Comparison of ENCODE assay signal across 11 cellular contexts in genomic region chr16:4514606-4515005, GRCh38. TPM values are rescaled to one million over a fixed set of nuclear protein-coding genes. Genes with fewer than 3 reads are reported as not detected.
DNase-seq lines count a peak whose midpoint lies in the region; ATAC-seq and TF ChIP-seq lines count a peak whose summit lies in the region.
"Had no signal": no experiment of that assay in that cellular context is flagged by ENCODE, and none has a peak within 500 bp of the region (broad histone marks: within the 10 kb centered on the region; RNA-seq: fewer than 3 reads in every experiment).

No MANE protein-coding gene starts in this region.

- no peaks in the 10 kb centered on the region for H3K9me3 ChIP-seq in uterus

- no peak for ATAC-seq in Right ventricle myocardium superior (ENCODE audit: poor library complexity)
- peak in 1 of 2 donors; percentile 31 for ATAC-seq in naive thymus-derived CD8-positive, alpha-beta T cell
- no peak for ATAC-seq in GM19324 (IDR thresholded peaks at IDR 0.05; ENCODE audit: low FRiP score, unreplicated experiment)
- no peak for ATAC-seq in GM19328 (IDR thresholded peaks at IDR 0.05; ENCODE audit: unreplicated experiment)

- H3K36me3 ChIP-seq in uterus = no peaks in the 10 kb centered on the region

- TF ChIP-seq CTCF in uterus (IDR thresholded peaks at IDR 0.05) = no peak

- H3K9me3 Mint-ChIP-seq in naive thymus-derived CD8-positive, alpha-beta T cell = no peaks in the 10 kb centered on the region

- H3K27ac Mint-ChIP-seq in naive thymus-derived CD8-positive, alpha-beta T cell = peak overlapping the region; percentile 85 to 95 (median 89)

- peaks cover 0 to 6% of the 10 kb centered on the region in 2 donors for H3K4me1 ChIP-seq in uterus

- peak overlapping the region in 9 of 10 donors; percentile 24 to 75 (median 55) for H3K4me3 Mint-ChIP-seq in naive thymus-derived CD8-positive, alpha-beta T cell

- POLR2A ChIA-PET in naive thymus-derived CD8-positive, alpha-beta T cell (lab: Charles Lee) = interaction anchor here (0.6 to 2.0 kb wide), 4 partner anchors 8 to 37 kb away, joined by 3 to 14 read pairs (median 8); partner anchors contain the start of gene CDIP1

- DNase-seq in Right ventricle myocardium superior (peak; percentile 52), cardiac septum (ENCODE audit: low spot score) (no peak), uterus (no peak), NCI-H226 (no peak)
- no peak for DNase-seq in naive thymus-derived CD8-positive, alpha-beta T cell
- DNase-seq: activated CD4-positive, alpha-beta T cell treated with anti-CD3 and anti-CD28 coated beads for 48 hours; NCI-H1092 had no signal

- H3K4me1 Mint-ChIP-seq in naive thymus-derived CD8-positive, alpha-beta T cell = peaks cover 31 to 78% (median 55%) of the 10 kb centered on the region in 4 donors

- no peaks in the 10 kb centered on the region for H3K27me3 Mint-ChIP-seq in naive thymus-derived CD8-positive, alpha-beta T cell

- intact Hi-C loops in Right ventricle myocardium superior (cut with DNase I) = no loop called here
- intact Hi-C loops in cardiac septum (cut with DNase I) = loop anchor here (5.0 kb wide), 1 partner anchor 438 kb away; no protein-coding TSS in a partner anchor
- intact Hi-C loops in uterus (cut with DNase I; ENCODE audit: low total_unique reads) = no loop called here

- peaks cover 0 to 39% (median 4%) of the 10 kb centered on the region in 3 donors for H3K36me3 Mint-ChIP-seq in naive thymus-derived CD8-positive, alpha-beta T cell

- no peaks in the 10 kb centered on the region for H3K27me3 ChIP-seq in uterus

- TF ChIP-seq POLR2A in uterus (IDR thresholded peaks at IDR 0.05) = no peak

- H3K27ac ChIP-seq in cingulate gyrus (ENCODE audit: low read depth, low read length) (peak overlapping the region; percentile 85), uterus (peak overlapping the region; percentile 32 to 54)

- H3K4me3 ChIP-seq in uterus = no peak overlapping the region

RNA-seq across cellular contexts. Expression of gene CDIP1, which starts 24.0 kb away (rescaled TPM):
- 45.2 TPM for total RNA-seq in Right ventricle myocardium superior
- 42.1 TPM for total RNA-seq in cardiac septum
- total RNA-seq in naive thymus-derived CD8-positive, alpha-beta T cell = 10 to 100 TPM; 23.4 to 25.5 TPM
- 10 to 100 TPM; 18.2 to 25.3 (median 25.0) TPM for polyA plus RNA-seq in naive thymus-derived CD8-positive, alpha-beta T cell
- 10 to 100 TPM in 2 of 4 donors, 1 to 10 TPM in 2; 5.0 to 40.6 (median 11.1) TPM for total RNA-seq in uterus

RNA-seq across cellular contexts. Expression of gene HMOX2, which starts 38.4 kb away (rescaled TPM):
- 125 TPM for total RNA-seq in Right ventricle myocardium superior
- 69.1 TPM for total RNA-seq in cardiac septum
- total RNA-seq in naive thymus-derived CD8-positive, alpha-beta T cell = 10 to 100 TPM; 64.3 to 71.9 TPM
- polyA plus RNA-seq in naive thymus-derived CD8-positive, alpha-beta T cell = 100 to 1,000 TPM; 123 to 210 (median 145) TPM
- total RNA-seq in uterus = 10 to 100 TPM; 13.2 to 43.1 (median 34.1) TPM

RNA-seq across cellular contexts. Expression of gene NMRAL1, which starts 40.2 kb away (rescaled TPM):
- total RNA-seq in Right ventricle myocardium superior (24.9 TPM), cardiac septum (7.3 TPM), uterus (100 to 1,000 TPM in 1 of 4 donors, 10 to 100 TPM in 3; 37.0 to 320 (median 59.3) TPM)
- 10 to 100 TPM; 53.7 to 63.1 TPM for total RNA-seq in naive thymus-derived CD8-positive, alpha-beta T cell
- 10 to 100 TPM; 52.3 to 67.9 (median 62.9) TPM for polyA plus RNA-seq in naive thymus-derived CD8-positive, alpha-beta T cell

RNA-seq across cellular contexts. Expression of gene C16orf96, which starts 41.5 kb away (rescaled TPM):
- total RNA-seq in Right ventricle myocardium superior = 0.11 TPM
- 0.11 TPM for total RNA-seq in cardiac septum
- total RNA-seq in naive thymus-derived CD8-positive, alpha-beta T cell = under 1 TPM; 0.38 to 0.52 TPM
- polyA plus RNA-seq in naive thymus-derived CD8-positive, alpha-beta T cell = under 1 TPM in 2 of 3 donors, not detected in 1; 0.07 to 0.08 TPM
- under 1 TPM in 3 of 4 donors, not detected in 1; 0.26 to 0.35 (median 0.30) TPM for total RNA-seq in uterus
- total RNA-seq: dermis microvascular lymphatic vessel endothelial cell had no signal
